Comparison of ENCODE assay signal across 1 cellular context in genomic region chr6:30013296-30013922, GRCh38.
TF ChIP-seq lines count a peak whose summit lies in the region.

No MANE protein-coding gene starts in this region.

TF ChIP-seq in HepG2, 621 proteins besides CTCF, POLR2A, EP300 and RAD21 (continued from another document and continues in another):
- TF ChIP-seq ZNF629 (CRISPR knock-in tag; conservative IDR thresholded peaks at IDR 0.05) (peak; percentile 63), PHB2 (IDR thresholded peaks at IDR 0.05; ENCODE audit: partially characterized antibody) (no peak), KDM2A (CRISPR knock-in tag; IDR thresholded peaks at IDR 0.05; ENCODE audit: borderline replicate concordance, low read depth) (peak; percentile 45; the same call in 1 of the 2 replicates), ZNF253 (CRISPR knock-in tag; IDR thresholded peaks at IDR 0.05; ENCODE audit: borderline replicate concordance) (no peak), DZIP1 (CRISPR knock-in tag; IDR thresholded peaks at IDR 0.05) (no peak), TP53 (CRISPR knock-in tag; conservative IDR thresholded peaks at IDR 0.05) (no peak), MZF1 (CRISPR knock-in tag; IDR thresholded peaks at IDR 0.05; ENCODE audit: borderline replicate concordance) (no peak), ZNF17 (CRISPR knock-in tag; IDR thresholded peaks at IDR 0.05) (no peak), NCOA2 (CRISPR knock-in tag; IDR thresholded peaks at IDR 0.05) (no peak), ZSCAN9 (CRISPR knock-in tag; IDR thresholded peaks at IDR 0.05; ENCODE audit: borderline replicate concordance) (0 out of 2 replicates have a peak, but pooled peaks have one; percentile 36), SMC3 (IDR thresholded peaks at IDR 0.05; ENCODE audit: low read length) (peak; percentile 94), ZBTB2 (CRISPR knock-in tag; IDR thresholded peaks at IDR 0.05; ENCODE audit: low read depth) (no peak), DMAP1 (CRISPR knock-in tag; IDR thresholded peaks at IDR 0.05) (no peak), ZNF280D (CRISPR knock-in tag; IDR thresholded peaks at IDR 0.05) (no peak), ZNF513 (CRISPR knock-in tag; conservative IDR thresholded peaks at IDR 0.05) (no peak), ZNF572 (CRISPR knock-in tag; IDR thresholded peaks at IDR 0.05) (0 out of 2 replicates have a peak, but pooled peaks have one; percentile 13), CCDC6 (CRISPR knock-in tag; IDR thresholded peaks at IDR 0.05) (0 out of 2 replicates have a peak, but pooled peaks have one; percentile 19), HOXA3 (CRISPR knock-in tag; IDR thresholded peaks at IDR 0.05) (0 out of 2 replicates have a peak, but pooled peaks have one; percentile 21), SMAD3 (CRISPR knock-in tag; IDR thresholded peaks at IDR 0.05) (0 out of 2 replicates have a peak, but pooled peaks have one; percentile 24), ZBTB26 (CRISPR knock-in tag; IDR thresholded peaks at IDR 0.05; ENCODE audit: borderline replicate concordance) (0 out of 2 replicates have a peak, but pooled peaks have one; percentile 46)
- TF ChIP-seq, protein P1, sequence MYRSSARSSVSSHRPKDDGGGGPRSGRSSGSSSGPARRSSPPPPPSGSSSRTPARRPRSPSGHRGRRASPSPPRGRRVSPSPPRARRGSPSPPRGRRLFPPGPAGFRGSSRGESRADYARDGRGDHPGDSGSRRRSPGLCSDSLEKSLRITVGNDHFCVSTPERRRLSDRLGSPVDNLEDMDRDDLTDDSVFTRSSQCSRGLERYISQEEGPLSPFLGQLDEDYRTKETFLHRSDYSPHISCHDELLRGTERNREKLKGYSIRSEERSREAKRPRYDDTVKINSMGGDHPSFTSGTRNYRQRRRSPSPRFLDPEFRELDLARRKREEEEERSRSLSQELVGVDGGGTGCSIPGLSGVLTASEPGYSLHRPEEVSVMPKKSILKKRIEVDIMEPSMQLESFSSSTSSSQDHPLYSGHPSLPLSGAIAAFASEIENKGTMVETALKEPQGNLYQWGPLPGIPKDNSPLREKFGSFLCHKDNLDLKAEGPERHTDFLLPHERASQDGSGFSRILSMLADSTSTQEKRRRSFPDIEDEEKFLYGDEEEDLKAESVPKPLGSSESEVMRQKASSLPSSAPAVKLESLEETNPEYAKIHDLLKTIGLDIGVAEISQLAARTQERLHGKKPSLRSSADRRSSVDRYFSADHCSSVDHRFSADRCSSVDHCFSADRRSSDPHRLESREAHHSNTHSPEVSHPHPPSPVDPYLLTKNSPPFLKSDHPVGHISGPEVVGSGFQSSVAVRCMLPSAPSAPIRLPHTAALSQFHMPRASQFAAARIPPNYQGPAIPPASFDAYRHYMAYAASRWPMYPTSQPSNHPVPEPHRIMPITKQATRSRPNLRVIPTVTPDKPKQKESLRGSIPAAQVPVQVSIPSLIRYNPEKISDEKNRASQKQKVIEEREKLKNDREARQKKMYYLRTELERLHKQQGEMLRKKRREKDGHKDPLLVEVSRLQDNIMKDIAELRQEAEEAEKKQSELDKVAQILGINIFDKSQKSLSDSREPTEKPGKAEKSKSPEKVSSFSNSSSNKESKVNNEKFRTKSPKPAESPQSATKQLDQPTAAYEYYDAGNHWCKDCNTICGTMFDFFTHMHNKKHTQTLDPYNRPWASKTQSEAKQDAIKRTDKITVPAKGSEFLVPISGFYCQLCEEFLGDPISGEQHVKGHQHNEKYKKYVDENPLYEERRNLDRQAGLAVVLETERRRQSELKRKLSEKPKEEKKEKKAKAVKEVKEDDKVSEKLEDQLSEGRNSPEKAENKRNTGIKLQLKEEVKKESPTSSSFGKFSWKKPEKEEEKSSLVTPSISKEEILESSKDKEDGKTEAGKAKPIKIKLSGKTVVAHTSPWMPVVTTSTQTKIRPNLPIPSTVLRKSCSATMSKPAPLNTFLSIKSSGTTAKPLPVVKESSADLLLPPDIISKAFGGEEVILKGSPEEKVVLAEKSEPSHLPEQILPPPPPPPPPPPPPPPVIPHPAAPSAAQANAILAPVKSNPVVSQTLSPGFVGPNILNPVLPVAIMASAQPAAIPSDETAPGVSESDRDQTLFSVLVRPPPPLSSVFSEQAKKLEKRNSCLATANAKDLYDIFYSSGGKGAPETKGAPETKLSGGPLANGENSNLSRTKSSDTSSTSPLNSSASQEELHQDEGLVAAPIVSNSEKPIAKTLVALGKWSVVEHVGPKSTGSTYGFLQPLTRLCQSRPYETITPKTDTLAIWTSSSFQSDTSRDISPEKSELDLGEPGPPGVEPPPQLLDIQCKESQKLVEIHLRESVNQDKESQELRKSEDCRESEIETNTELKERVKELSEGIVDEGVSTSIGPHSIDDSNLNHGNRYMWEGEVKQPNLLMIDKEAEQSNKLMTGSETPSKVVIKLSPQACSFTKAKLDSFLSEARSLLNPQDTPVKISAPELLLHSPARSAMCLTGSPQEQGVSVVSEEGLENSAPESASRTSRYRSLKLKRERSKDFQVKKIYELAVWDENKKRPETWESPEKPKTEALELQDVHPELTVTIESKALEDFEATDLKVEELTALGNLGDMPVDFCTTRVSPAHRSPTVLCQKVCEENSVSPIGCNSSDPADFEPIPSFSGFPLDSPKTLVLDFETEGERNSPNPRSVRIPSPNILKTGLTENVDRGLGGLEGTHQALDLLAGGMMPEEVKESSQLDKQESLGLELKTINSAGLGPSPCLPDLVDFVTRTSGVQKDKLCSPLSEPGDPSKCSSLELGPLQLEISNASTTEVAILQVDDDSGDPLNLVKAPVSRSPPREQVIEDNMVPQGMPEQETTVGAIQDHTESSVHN (CRISPR knock-in tag; IDR thresholded peaks at IDR 0.05): no peak
- TF ChIP-seq, protein P2, sequence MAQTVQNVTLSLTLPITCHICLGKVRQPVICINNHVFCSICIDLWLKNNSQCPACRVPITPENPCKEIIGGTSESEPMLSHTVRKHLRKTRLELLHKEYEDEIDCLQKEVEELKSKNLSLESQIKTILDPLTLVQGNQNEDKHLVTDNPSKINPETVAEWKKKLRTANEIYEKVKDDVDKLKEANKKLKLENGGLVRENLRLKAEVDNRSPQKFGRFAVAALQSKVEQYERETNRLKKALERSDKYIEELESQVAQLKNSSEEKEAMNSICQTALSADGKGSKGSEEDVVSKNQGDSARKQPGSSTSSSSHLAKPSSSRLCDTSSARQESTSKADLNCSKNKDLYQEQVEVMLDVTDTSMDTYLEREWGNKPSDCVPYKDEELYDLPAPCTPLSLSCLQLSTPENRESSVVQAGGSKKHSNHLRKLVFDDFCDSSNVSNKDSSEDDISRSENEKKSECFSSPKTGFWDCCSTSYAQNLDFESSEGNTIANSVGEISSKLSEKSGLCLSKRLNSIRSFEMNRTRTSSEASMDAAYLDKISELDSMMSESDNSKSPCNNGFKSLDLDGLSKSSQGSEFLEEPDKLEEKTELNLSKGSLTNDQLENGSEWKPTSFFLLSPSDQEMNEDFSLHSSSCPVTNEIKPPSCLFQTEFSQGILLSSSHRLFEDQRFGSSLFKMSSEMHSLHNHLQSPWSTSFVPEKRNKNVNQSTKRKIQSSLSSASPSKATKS (CRISPR knock-in tag; IDR thresholded peaks at IDR 0.05): no peak
- TF ChIP-seq, protein P3, sequence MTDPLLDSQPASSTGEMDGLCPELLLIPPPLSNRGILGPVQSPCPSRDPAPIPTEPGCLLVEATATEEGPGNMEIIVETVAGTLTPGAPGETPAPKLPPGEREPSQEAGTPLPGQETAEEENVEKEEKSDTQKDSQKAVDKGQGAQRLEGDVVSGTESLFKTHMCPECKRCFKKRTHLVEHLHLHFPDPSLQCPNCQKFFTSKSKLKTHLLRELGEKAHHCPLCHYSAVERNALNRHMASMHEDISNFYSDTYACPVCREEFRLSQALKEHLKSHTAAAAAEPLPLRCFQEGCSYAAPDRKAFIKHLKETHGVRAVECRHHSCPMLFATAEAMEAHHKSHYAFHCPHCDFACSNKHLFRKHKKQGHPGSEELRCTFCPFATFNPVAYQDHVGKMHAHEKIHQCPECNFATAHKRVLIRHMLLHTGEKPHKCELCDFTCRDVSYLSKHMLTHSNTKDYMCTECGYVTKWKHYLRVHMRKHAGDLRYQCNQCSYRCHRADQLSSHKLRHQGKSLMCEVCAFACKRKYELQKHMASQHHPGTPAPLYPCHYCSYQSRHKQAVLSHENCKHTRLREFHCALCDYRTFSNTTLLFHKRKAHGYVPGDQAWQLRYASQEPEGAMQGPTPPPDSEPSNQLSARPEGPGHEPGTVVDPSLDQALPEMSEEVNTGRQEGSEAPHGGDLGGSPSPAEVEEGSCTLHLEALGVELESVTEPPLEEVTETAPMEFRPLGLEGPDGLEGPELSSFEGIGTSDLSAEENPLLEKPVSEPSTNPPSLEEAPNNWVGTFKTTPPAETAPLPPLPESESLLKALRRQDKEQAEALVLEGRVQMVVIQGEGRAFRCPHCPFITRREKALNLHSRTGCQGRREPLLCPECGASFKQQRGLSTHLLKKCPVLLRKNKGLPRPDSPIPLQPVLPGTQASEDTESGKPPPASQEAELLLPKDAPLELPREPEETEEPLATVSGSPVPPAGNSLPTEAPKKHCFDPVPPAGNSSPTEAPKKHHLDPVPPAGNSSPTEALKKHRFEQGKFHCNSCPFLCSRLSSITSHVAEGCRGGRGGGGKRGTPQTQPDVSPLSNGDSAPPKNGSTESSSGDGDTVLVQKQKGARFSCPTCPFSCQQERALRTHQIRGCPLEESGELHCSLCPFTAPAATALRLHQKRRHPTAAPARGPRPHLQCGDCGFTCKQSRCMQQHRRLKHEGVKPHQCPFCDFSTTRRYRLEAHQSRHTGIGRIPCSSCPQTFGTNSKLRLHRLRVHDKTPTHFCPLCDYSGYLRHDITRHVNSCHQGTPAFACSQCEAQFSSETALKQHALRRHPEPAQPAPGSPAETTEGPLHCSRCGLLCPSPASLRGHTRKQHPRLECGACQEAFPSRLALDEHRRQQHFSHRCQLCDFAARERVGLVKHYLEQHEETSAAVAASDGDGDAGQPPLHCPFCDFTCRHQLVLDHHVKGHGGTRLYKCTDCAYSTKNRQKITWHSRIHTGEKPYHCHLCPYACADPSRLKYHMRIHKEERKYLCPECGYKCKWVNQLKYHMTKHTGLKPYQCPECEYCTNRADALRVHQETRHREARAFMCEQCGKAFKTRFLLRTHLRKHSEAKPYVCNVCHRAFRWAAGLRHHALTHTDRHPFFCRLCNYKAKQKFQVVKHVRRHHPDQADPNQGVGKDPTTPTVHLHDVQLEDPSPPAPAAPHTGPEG (CRISPR knock-in tag; IDR thresholded peaks at IDR 0.05): no peak
